13 cellular contexts compared by ENCODE assay signal in genomic region chr17:1003633-1003971, GRCh38. TPM values are rescaled to one million over a fixed set of nuclear protein-coding genes. Genes with fewer than 3 reads are reported as not detected.
DNase-seq lines count a peak whose midpoint lies in the region; ATAC-seq and TF ChIP-seq lines count a peak whose summit lies in the region.
"Had no signal": no experiment of that assay in that cellular context is flagged by ENCODE, and none has a peak within 500 bp of the region (broad histone marks: within the 10 kb centered on the region; RNA-seq: fewer than 3 reads in every experiment).

No MANE protein-coding gene starts in this region.

- H3K36me3 ChIP-seq in ascending aorta = peaks cover 14 to 44% of the 10 kb centered on the region in 2 donors
- peaks cover 0 to 93% of the 10 kb centered on the region in 2 donors for H3K36me3 ChIP-seq in left lung
- H3K36me3 ChIP-seq in transverse colon = peaks cover 0 to 22% (median 0%) of the 10 kb centered on the region in 4 donors

- in situ Hi-C loops in transverse colon (cut with MboI; ENCODE audit: low pct_ligation_motif_present in 1 of 4, low pct_unique_long_range_greater_than_20kb in 1 of 4, low sequenced_read_pairs in 3 of 4) = no loop called here

- WGBS in transverse colon (ENCODE audit: low coverage in 1 of 2), 2 donors = 89 to 96% methylated on average over 1 to 5 of the region's 5 CpGs

- intact Hi-C loops in Right ventricle myocardium superior (cut with DNase I) = loop anchor here (5.0 kb wide), 1 partner anchor 44 kb away; no protein-coding TSS in a partner anchor
- intact Hi-C loops in Right ventricle myocardium inferior (cut with DNase I) = loop anchor here (5.0 kb wide), 1 partner anchor 104 kb away; no protein-coding TSS in a partner anchor
- intact Hi-C loops in ascending aorta (cut with DNase I) = loop anchor here (2.0 kb wide), 1 partner anchor 27 kb away; no protein-coding TSS in a partner anchor
- intact Hi-C loops in left lung (cut with DNase I) = no loop called here
- intact Hi-C loops in transverse colon (cut with DNase I; ENCODE audit: low total_unique reads) = loop anchor here (5.0 kb wide), 1 partner anchor 54 kb away; no protein-coding TSS in a partner anchor

- H3K9me3 ChIP-seq in ascending aorta (no peaks in the 10 kb centered on the region), left lung (no peaks in the 10 kb centered on the region), transverse colon (no peaks in the 10 kb centered on the region)

- DNase-seq in Right ventricle myocardium superior = peak; percentile 40
- no peak for DNase-seq in Right ventricle myocardium inferior (ENCODE audit: missing footprints)
- no peak for DNase-seq in ascending aorta (ENCODE audit: low spot score in 2 of 2)
- no peak for DNase-seq in left lung
- no peak for DNase-seq in transverse colon
- DNase-seq in activated CD4-positive, alpha-beta T cell treated with anti-CD3 and anti-CD28 coated beads for 48 hours = no peak
- DNase-seq in stimulated activated CD4-positive, alpha-beta T cell treated with anti-CD3 and anti-CD28 coated beads, Interleukin-4, amount 100 ng/mL, for 24 hours = no peak
- DNase-seq: activated gamma-delta T cell; NCI-H1436; NCI-H345; SIG-M5; stimulated activated naive CD4-positive, alpha-beta T cell had no signal

- no peak for TF ChIP-seq EP300 in transverse colon (IDR thresholded peaks at IDR 0.05; ENCODE audit: low read depth)

- no peak for ATAC-seq in Right ventricle myocardium superior (ENCODE audit: poor library complexity)
- no peak for ATAC-seq in Right ventricle myocardium inferior
- ATAC-seq in left lung = no peak
- ATAC-seq in GM18861 (IDR thresholded peaks at IDR 0.05; ENCODE audit: unreplicated experiment) = no peak

- TF ChIP-seq POLR2A in transverse colon (IDR thresholded peaks at IDR 0.05) = no peak

- no peak for TF ChIP-seq CTCF in ascending aorta (IDR thresholded peaks at IDR 0.05)
- no peak for TF ChIP-seq CTCF in left lung (IDR thresholded peaks at IDR 0.05)
- TF ChIP-seq CTCF in transverse colon (IDR thresholded peaks at IDR 0.05) = no peak

- H3K27me3 ChIP-seq in ascending aorta (no peaks in the 10 kb centered on the region), left lung (no peaks in the 10 kb centered on the region), transverse colon (no peaks in the 10 kb centered on the region)

- H3K4me3 ChIP-seq in ascending aorta = no peak overlapping the region
- H3K4me3 ChIP-seq in left lung = no peak overlapping the region
- no peak overlapping the region for H3K4me3 ChIP-seq in transverse colon

- H3K27ac ChIP-seq in ascending aorta (peak overlapping the region; percentile 84 to 89), left lung (peak overlapping the region; percentile 37 to 69), transverse colon (peak overlapping the region; percentile 48 to 86 (median 74))

- H3K4me1 ChIP-seq in ascending aorta (peaks cover 55 to 78% of the 10 kb centered on the region in 2 donors), left lung (peaks cover 27 to 72% of the 10 kb centered on the region in 2 donors), transverse colon (peaks cover 29 to 67% (median 48%) of the 10 kb centered on the region in 4 donors)

RNA-seq across cellular contexts. Expression of gene TIMM22, which starts 6.7 kb away (rescaled TPM):
- total RNA-seq in Right ventricle myocardium superior (17.1 TPM), Right ventricle myocardium inferior (17.3 TPM), ascending aorta (12.1 TPM), left lung (10 to 100 TPM; 10.6 to 11.6 TPM), transverse colon (10 to 100 TPM; 10.5 to 17.6 (median 12.1) TPM)

RNA-seq across cellular contexts. Expression of gene NXN, which starts 24.0 kb away (rescaled TPM):
- total RNA-seq in Right ventricle myocardium superior (20.2 TPM), Right ventricle myocardium inferior (18.5 TPM), ascending aorta (67.3 TPM), left lung (10 to 100 TPM; 33.8 to 55.4 TPM), transverse colon (100 to 1,000 TPM in 1 of 4 donors, 10 to 100 TPM in 3; 10.6 to 222 (median 13.8) TPM)

Comparison
In these comparisons a context has a peak if more than half of its experiments do, and no peak if none do; other contexts are left out.
1. intact Hi-C loops: an anchor here in Right ventricle myocardium superior (5.0 kb wide), Right ventricle myocardium inferior (5.0 kb wide), ascending aorta (2.0 kb wide) and transverse colon (5.0 kb wide); none called in left lung.